19 cellular contexts compared by ENCODE assay signal in genomic region chr10:102601639-102602038, GRCh38. TPM values are rescaled to one million over a fixed set of nuclear protein-coding genes. Genes with fewer than 3 reads are reported as not detected.
DNase-seq lines count a peak whose midpoint lies in the region; ATAC-seq and TF ChIP-seq lines count a peak whose summit lies in the region.
"Had no signal": no experiment of that assay in that cellular context is flagged by ENCODE, and none has a peak within 500 bp of the region (broad histone marks: within the 10 kb centered on the region; RNA-seq: fewer than 3 reads in every experiment).

No MANE protein-coding gene starts in this region.

- peak overlapping the region; percentile 87 for H3K27ac ChIP-seq in cardiac muscle cell
- peak overlapping the region; percentile 76 for H3K27ac ChIP-seq in hepatocyte
- H3K27ac ChIP-seq in upper lobe of left lung: peak overlapping the region; percentile 37 to 82 (median 64)
- H3K27ac ChIP-seq: prostate gland had no signal

- TF ChIP-seq CTCF in cardiac muscle cell (IDR thresholded peaks at IDR 0.05; ENCODE audit: low read depth, low read length) (no peak), hepatocyte (IDR thresholded peaks at IDR 0.05; ENCODE audit: poor library complexity) (no peak), upper lobe of left lung (IDR thresholded peaks at IDR 0.05) (no peak)

- H3K4me2 ChIP-seq in hepatocyte: no peak overlapping the region

- ATAC-seq in Right ventricle myocardium inferior: no peak
- ATAC-seq in sciatic nerve: peak; percentile 4
- ATAC-seq in upper lobe of left lung (ENCODE audit: low FRiP score in 2 of 2): no peak
- ATAC-seq: naive thymus-derived CD4-positive, alpha-beta T cell had no signal

- H3K27me3 ChIP-seq in cardiac muscle cell (no peaks in the 10 kb centered on the region), hepatocyte (no peaks in the 10 kb centered on the region), upper lobe of left lung (no peaks in the 10 kb centered on the region)

- no peaks in the 10 kb centered on the region for H4K20me1 ChIP-seq in hepatocyte (ENCODE audit: insufficient read depth, poor library complexity, severe bottlenecking)

- no peaks in the 10 kb centered on the region for H3K9me2 ChIP-seq in hepatocyte (replicated peaks; ENCODE audit: insufficient read depth)

- intact Hi-C loops in Right ventricle myocardium inferior (cut with DNase I): no loop called here
- intact Hi-C loops in sciatic nerve (cut with DNase I): no loop called here

- H2AFZ ChIP-seq in hepatocyte: no peak overlapping the region

- peaks cover 5% of the 10 kb centered on the region for H3K36me3 ChIP-seq in cardiac muscle cell
- no peaks in the 10 kb centered on the region for H3K36me3 ChIP-seq in hepatocyte (replicated peaks; ENCODE audit: insufficient read depth, low read depth)
- peaks cover 0 to 36% (median 5%) of the 10 kb centered on the region in 4 donors for H3K36me3 ChIP-seq in upper lobe of left lung
- H3K36me3 ChIP-seq: prostate gland had no signal

- no peaks in the 10 kb centered on the region for H3K79me2 ChIP-seq in hepatocyte

- peaks cover 33% of the 10 kb centered on the region for H3K4me1 ChIP-seq in cardiac muscle cell (ENCODE audit: low read depth)
- peaks cover 42% of the 10 kb centered on the region for H3K4me1 ChIP-seq in hepatocyte (ENCODE audit: insufficient read depth)
- peaks cover 42 to 61% (median 59%) of the 10 kb centered on the region in 4 donors for H3K4me1 ChIP-seq in upper lobe of left lung
- H3K4me1 ChIP-seq: prostate gland had no signal

- no peak for DNase-seq in cardiac muscle cell (ENCODE audit: low read depth in 1 of 2, low spot score in 1 of 2)
- no peak for DNase-seq in Right ventricle myocardium inferior (ENCODE audit: missing footprints)
- no peak for DNase-seq in hepatocyte (ENCODE audit: low spot score)
- no peak for DNase-seq in sciatic nerve (ENCODE audit: low spot score)
- no peak for DNase-seq in upper lobe of left lung
- no peak for DNase-seq in activated CD4-positive, CD25-positive, alpha-beta regulatory T cell (lab: John Stamatoyannopoulos, UW)
- no peak for DNase-seq in H4 (ENCODE audit: low spot score)
- DNase-seq in cerebellum (ENCODE audit: low spot score): no peak
- DNase-seq: 8988T; activated CD4-positive, CD25-positive, alpha-beta regulatory T cell treated with anti-CD3 and anti-CD28 coated beads, Interleukin-2, amount 50 U/mL, for 72 hours; activated naive CD8-positive, alpha-beta T cell treated with anti-CD3 and anti-CD28 coated beads for 36 hours; Caco-2; EL; naive thymus-derived CD4-positive, alpha-beta T cell; NCI-H2029; NCI-H510A treated with DMSO at 0.1 percent for 48 hours; RPMI8226; T1000 had no signal

- no peak for TF ChIP-seq EP300 in upper lobe of left lung (IDR thresholded peaks at IDR 0.05)

- TF ChIP-seq POLR2A in upper lobe of left lung (IDR thresholded peaks at IDR 0.05): no peak

- WGBS in hepatocyte (ENCODE audit: low lambda C conversion rate, missing lambda C conversion rate): 94% methylated on average over 9 of the region's 9 CpGs
- WGBS in upper lobe of left lung, 2 donors: 82 to 89% methylated on average over 6 to 9 of the region's 9 CpGs

- H3K4me3 ChIP-seq in cardiac muscle cell: no peak overlapping the region
- H3K4me3 ChIP-seq in hepatocyte: no peak overlapping the region
- H3K4me3 ChIP-seq in upper lobe of left lung: no peak overlapping the region
- H3K4me3 ChIP-seq: prostate gland had no signal

- H3K9me3 ChIP-seq in cardiac muscle cell (ENCODE audit: low read depth) (no peaks in the 10 kb centered on the region), hepatocyte (ENCODE audit: low read depth) (no peaks in the 10 kb centered on the region), upper lobe of left lung (no peaks in the 10 kb centered on the region)
- H3K9me3 ChIP-seq: Caco-2, prostate gland had no signal

RNA-seq across cellular contexts. Expression of gene TRIM8, which starts 42.6 kb away (rescaled TPM):
- total RNA-seq in cardiac muscle cell (100 and 130 TPM in 2 replicates), Right ventricle myocardium inferior (109 TPM), hepatocyte (41.3 and 53.3 TPM in 2 replicates), sciatic nerve (164 TPM), upper lobe of left lung (100 to 1,000 TPM; 162 to 279 (median 177) TPM), cerebellum (50.3 TPM)
- polyA plus RNA-seq in cardiac muscle cell (59.8 and 65.6 TPM in 2 replicates), hepatocyte (61.2 and 63.4 TPM in 2 replicates)
- total RNA-seq in H4 (2014; rRNA removed; shearing (Covaris generic)): 15.8 and 18.5 TPM in 2 replicates
